In the genomic region with DNA sequence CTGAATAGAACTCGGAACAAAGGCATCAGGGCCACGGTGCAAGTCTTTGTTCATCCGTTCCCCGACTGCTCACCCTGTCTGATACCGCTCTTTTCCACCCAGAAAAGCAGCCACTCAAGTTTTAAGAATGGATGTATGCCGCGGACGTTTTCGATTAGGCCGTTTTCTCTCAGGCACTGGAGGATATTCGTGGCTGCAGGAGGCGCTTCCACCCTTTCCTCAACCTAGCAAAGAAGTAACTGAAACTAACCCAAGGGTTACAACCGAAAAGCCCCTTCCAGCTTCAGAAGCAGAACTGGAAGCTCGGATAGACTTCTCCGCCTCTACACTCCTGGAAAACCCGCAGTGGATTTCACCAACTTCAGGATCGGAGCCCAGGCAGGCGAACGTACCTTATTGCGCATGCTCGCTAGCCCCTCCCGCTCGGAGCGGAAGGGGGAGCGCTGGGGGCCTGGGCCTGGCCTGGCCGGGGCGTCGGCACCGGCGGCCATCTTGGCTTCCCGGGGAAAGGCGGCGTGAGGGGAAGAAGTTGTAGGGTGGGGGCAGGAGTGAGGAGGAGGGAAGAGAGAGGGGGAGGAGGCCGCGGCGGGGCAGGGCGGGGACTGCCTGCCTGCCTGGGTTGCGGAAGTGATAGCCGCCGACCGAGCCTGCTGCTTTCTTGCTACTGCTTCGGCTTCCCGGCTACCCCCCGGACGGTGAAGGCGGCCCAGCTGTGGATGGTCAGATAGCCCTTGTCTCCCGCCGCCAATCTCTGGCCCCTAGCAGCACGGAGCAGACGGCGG, we compare ENCODE assay signal across 1 cellular context.
A peak's percentile ranks its signal among the peaks of the same experiment; 100 is the strongest.
TF ChIP-seq lines count a peak whose summit lies in the region.

TSS of gene ACTR3 (plus strand) at position 619 of the 782 bp plus-strand sequence. CDS start 191 bp downstream, outside the sequence.

TF ChIP-seq in A549, 52 proteins besides CTCF, POLR2A, EP300 and RAD21 (continued from another document):
- TF ChIP-seq HES2 (IDR thresholded peaks at IDR 0.05) (no peak), MAZ (IDR thresholded peaks at IDR 0.05; ENCODE audit: borderline replicate concordance, low read depth, low read length) (peak; percentile 98), CEBPB (IDR thresholded peaks at IDR 0.05) (peak in 1 of 2 experiments; percentile 15; a peak in 1 of 4 replicates)
- TF ChIP-seq, protein P1, sequence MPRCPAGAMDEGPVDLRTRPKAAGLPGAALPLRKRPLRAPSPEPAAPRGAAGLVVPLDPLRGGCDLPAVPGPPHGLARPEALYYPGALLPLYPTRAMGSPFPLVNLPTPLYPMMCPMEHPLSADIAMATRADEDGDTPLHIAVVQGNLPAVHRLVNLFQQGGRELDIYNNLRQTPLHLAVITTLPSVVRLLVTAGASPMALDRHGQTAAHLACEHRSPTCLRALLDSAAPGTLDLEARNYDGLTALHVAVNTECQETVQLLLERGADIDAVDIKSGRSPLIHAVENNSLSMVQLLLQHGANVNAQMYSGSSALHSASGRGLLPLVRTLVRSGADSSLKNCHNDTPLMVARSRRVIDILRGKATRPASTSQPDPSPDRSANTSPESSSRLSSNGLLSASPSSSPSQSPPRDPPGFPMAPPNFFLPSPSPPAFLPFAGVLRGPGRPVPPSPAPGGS (IDR thresholded peaks at IDR 0.05) = peak; percentile 90
